Comparison of ENCODE assay signal across 19 cellular contexts in the genomic region with DNA sequence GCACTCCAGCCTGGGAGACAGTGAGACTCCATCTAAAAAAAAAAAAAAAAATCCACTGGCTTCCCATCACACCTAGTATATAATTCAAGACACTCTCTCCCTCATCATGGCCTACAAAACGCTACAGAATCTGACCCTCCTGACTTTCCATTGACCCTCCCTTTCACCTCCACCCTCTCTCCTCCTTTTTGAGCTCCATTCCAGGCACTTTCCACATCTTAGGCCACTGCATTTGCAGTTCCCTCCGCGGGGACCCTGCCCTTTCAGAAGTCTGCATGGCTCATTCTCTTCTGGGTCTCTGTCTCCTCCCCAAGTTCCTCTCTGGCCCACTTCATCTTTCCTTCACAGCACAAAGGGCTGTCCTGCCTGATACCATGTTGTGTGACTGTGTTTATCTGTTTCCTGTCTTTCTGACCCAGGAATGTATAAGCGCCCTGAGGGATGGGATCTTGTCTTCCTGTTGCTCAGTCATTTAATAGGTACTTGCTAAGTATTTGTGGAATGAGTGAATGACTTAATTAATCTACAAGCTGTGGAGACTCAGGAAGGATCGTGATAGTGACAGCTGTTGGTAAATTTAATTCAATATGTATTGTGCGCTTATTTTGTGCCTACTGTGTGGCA. TPM values are rescaled to one million over a fixed set of nuclear protein-coding genes. Genes with fewer than 3 reads are reported as not detected.
DNase-seq lines count a peak whose midpoint lies in the region; ATAC-seq and TF ChIP-seq lines count a peak whose summit lies in the region.
"Had no signal": no experiment of that assay in that cellular context is flagged by ENCODE, and none has a peak within 500 bp of the region (broad histone marks: within the 10 kb centered on the region; RNA-seq: fewer than 3 reads in every experiment).

No MANE protein-coding gene starts in this region.

- no peak for ATAC-seq in WTC11

- H3K9me3 ChIP-seq in Loucy (ENCODE audit: insufficient read depth, low read depth, low read length): no peaks in the 10 kb centered on the region
- H3K9me3 ChIP-seq: sigmoid colon had no signal

- POLR2A ChIA-PET in WTC11 (lab: Charles Lee): interaction anchor here (0.5 to 0.7 kb wide), 2 partner anchors 46 to 208 kb away, joined by 3 read pairs; no protein-coding TSS in a partner anchor

- H3F3A ChIP-seq in Loucy (ENCODE audit: low read depth): no peaks in the 10 kb centered on the region

- H3K4me3 ChIP-seq in Loucy (ENCODE audit: low read length, poor library complexity, severe bottlenecking): peak overlapping the region; percentile 76

- H3K4me1 Mint-ChIP-seq in WTC11 (peaks cover 48% of the 10 kb centered on the region), nephron progenitor cell (peaks cover 52% of the 10 kb centered on the region)
- H3K4me1 Mint-ChIP-seq in activated T-helper 2 cell treated with anti-CD3 and anti-CD28 coated beads, Interferon-gamma antibody, Interleukin-2, Interleukin-4, amounts not matched to agents 10 μg/mL and 5 μg/mL and 100 μg/mL, durations not matched to agents 14 hours and 24 hours and 36 hours (ENCODE audit: low read depth): peaks cover 9% of the 10 kb centered on the region

- TF ChIP-seq CTCF in Loucy (conservative IDR thresholded peaks at IDR 0.05; ENCODE audit: low read length) (no peak), WTC11 (IDR thresholded peaks at IDR 0.05) (no peak), nephron progenitor cell (IDR thresholded peaks at IDR 0.05) (no peak)

- CTCF ChIA-PET in WTC11 (lab: Charles Lee): interaction anchor here (0.5 to 9.0 kb wide), 21 partner anchors 26 to 416 kb away, joined by 3 to 152 read pairs (median 10); a partner anchor contains a TSS

- no peaks in the 10 kb centered on the region for H3K27me3 ChIP-seq in Loucy (ENCODE audit: insufficient read depth, low read length, poor library complexity, severe bottlenecking)

- H2AFZ ChIP-seq in Loucy (ENCODE audit: low read length): peak overlapping the region; percentile 18; the same call in 1 of the 2 replicates

- H3K4me3 Mint-ChIP-seq in WTC11 (no peak overlapping the region), nephron progenitor cell (peak overlapping the region; percentile 77)
- no peak overlapping the region for H3K4me3 Mint-ChIP-seq in activated T-helper 2 cell treated with anti-CD3 and anti-CD28 coated beads, Interferon-gamma antibody, Interleukin-2, Interleukin-4, amounts not matched to agents 10 μg/mL and 5 μg/mL and 100 μg/mL, durations not matched to agents 14 hours and 24 hours and 36 hours (ENCODE audit: low read depth)

- no peaks in the 10 kb centered on the region for H3K36me3 Mint-ChIP-seq in WTC11
- no peaks in the 10 kb centered on the region for H3K36me3 Mint-ChIP-seq in nephron progenitor cell (ENCODE audit: low read depth)
- no peaks in the 10 kb centered on the region for H3K36me3 Mint-ChIP-seq in activated T-helper 2 cell treated with anti-CD3 and anti-CD28 coated beads, Interferon-gamma antibody, Interleukin-2, Interleukin-4, amounts not matched to agents 10 μg/mL and 5 μg/mL and 100 μg/mL, durations not matched to agents 14 hours and 24 hours and 36 hours (ENCODE audit: low read depth)
- H3K36me3 Mint-ChIP-seq: mesothelial cell of epicardium had no signal

- H3K9ac ChIP-seq in Loucy (ENCODE audit: low read depth, low read length, poor library complexity, severe bottlenecking): peak overlapping the region; percentile 90
- H3K9ac ChIP-seq: GM23248 had no signal

- H4K20me1 ChIP-seq in Loucy (ENCODE audit: insufficient read depth, low read length, poor library complexity, severe bottlenecking): no peaks in the 10 kb centered on the region

- DNase-seq in EL: peak; percentile 72
- DNase-seq in WTC11 (ENCODE audit: low spot score): no peak
- DNase-seq in nephron progenitor cell: no peak
- DNase-seq in activated T-helper 2 cell treated with anti-CD3 and anti-CD28 coated beads, Interferon-gamma antibody, Interleukin-2, Interleukin-4, amounts not matched to agents 10 μg/mL and 5 μg/mL and 100 μg/mL, durations not matched to agents 14 hours and 24 hours and 36 hours (ENCODE audit: low spot score): no peak
- no peak for DNase-seq in DMS 273 treated with DMSO at 0.1 percent for 48 hours (lab: John Stamatoyannopoulos, UW)
- no peak for DNase-seq in dedifferentiated amniotic fluid mesenchymal stem cell (ENCODE audit: extremely low spot score)
- DNase-seq: activated CD8-positive, alpha-beta T cell treated with anti-CD3 and anti-CD28 coated beads, Interleukin-2, amount 10 ng/mL, durations not matched to agents 7 days and 5 days; central memory CD4-positive, alpha-beta T cell; effector CD4-positive, alpha-beta T cell; Karpas-422; NCI-H1417 treated with DMSO at 0.1 percent for 48 hours; NCI-H2171 had no signal

- no peak overlapping the region for H3K27ac Mint-ChIP-seq in WTC11
- H3K27ac Mint-ChIP-seq in nephron progenitor cell: no peak overlapping the region
- no peak overlapping the region for H3K27ac Mint-ChIP-seq in activated T-helper 2 cell treated with anti-CD3 and anti-CD28 coated beads, Interferon-gamma antibody, Interleukin-2, Interleukin-4, amounts not matched to agents 10 μg/mL and 5 μg/mL and 100 μg/mL, durations not matched to agents 14 hours and 24 hours and 36 hours
- H3K27ac Mint-ChIP-seq: activated CD8-positive, alpha-beta T cell treated with anti-CD3 and anti-CD28 coated beads, Interleukin-2, amount 10 ng/mL, durations not matched to agents 7 days and 5 days; mesothelial cell of epicardium had no signal

- intact Hi-C loops in activated T-helper 2 cell treated with anti-CD3 and anti-CD28 coated beads, Interferon-gamma antibody, Interleukin-2, Interleukin-4, amounts not matched to agents 10 μg/mL and 5 μg/mL and 100 μg/mL, durations not matched to agents 14 hours and 24 hours and 36 hours (cut with micrococcal nuclease): no loop called here

- no peaks in the 10 kb centered on the region for H3K36me3 ChIP-seq in Loucy (ENCODE audit: insufficient read depth, low read length)
- H3K36me3 ChIP-seq: sigmoid colon had no signal

- H3K4me2 ChIP-seq in Loucy (ENCODE audit: low read depth, low read length, poor library complexity, severe bottlenecking): peak overlapping the region; percentile 89

- H3K27me3 Mint-ChIP-seq in WTC11 (ENCODE audit: low read depth): peaks cover 94% of the 10 kb centered on the region
- H3K27me3 Mint-ChIP-seq in nephron progenitor cell (ENCODE audit: low read depth, poor library complexity): peaks cover 88% of the 10 kb centered on the region
- H3K27me3 Mint-ChIP-seq in activated T-helper 2 cell treated with anti-CD3 and anti-CD28 coated beads, Interferon-gamma antibody, Interleukin-2, Interleukin-4, amounts not matched to agents 10 μg/mL and 5 μg/mL and 100 μg/mL, durations not matched to agents 14 hours and 24 hours and 36 hours (ENCODE audit: low read depth): peaks cover 64% of the 10 kb centered on the region

- no peaks in the 10 kb centered on the region for H3K9me2 ChIP-seq in Loucy (replicated peaks; ENCODE audit: low read depth, low read length)

- no peaks in the 10 kb centered on the region for H3K79me2 ChIP-seq in Loucy (ENCODE audit: insufficient read depth, low read length)

- peaks cover 26% of the 10 kb centered on the region for H3K4me1 ChIP-seq in Loucy (ENCODE audit: insufficient read depth, low read length, poor library complexity, severe bottlenecking)

- H3K9me3 Mint-ChIP-seq in WTC11 (no peaks in the 10 kb centered on the region), nephron progenitor cell (no peaks in the 10 kb centered on the region)
- H3K9me3 Mint-ChIP-seq in activated T-helper 2 cell treated with anti-CD3 and anti-CD28 coated beads, Interferon-gamma antibody, Interleukin-2, Interleukin-4, amounts not matched to agents 10 μg/mL and 5 μg/mL and 100 μg/mL, durations not matched to agents 14 hours and 24 hours and 36 hours: no peaks in the 10 kb centered on the region
- H3K9me3 Mint-ChIP-seq: mesothelial cell of epicardium had no signal

TF ChIP-seq in WTC11, 78 proteins besides CTCF, POLR2A, EP300 and RAD21:
- TF ChIP-seq, protein P1, sequence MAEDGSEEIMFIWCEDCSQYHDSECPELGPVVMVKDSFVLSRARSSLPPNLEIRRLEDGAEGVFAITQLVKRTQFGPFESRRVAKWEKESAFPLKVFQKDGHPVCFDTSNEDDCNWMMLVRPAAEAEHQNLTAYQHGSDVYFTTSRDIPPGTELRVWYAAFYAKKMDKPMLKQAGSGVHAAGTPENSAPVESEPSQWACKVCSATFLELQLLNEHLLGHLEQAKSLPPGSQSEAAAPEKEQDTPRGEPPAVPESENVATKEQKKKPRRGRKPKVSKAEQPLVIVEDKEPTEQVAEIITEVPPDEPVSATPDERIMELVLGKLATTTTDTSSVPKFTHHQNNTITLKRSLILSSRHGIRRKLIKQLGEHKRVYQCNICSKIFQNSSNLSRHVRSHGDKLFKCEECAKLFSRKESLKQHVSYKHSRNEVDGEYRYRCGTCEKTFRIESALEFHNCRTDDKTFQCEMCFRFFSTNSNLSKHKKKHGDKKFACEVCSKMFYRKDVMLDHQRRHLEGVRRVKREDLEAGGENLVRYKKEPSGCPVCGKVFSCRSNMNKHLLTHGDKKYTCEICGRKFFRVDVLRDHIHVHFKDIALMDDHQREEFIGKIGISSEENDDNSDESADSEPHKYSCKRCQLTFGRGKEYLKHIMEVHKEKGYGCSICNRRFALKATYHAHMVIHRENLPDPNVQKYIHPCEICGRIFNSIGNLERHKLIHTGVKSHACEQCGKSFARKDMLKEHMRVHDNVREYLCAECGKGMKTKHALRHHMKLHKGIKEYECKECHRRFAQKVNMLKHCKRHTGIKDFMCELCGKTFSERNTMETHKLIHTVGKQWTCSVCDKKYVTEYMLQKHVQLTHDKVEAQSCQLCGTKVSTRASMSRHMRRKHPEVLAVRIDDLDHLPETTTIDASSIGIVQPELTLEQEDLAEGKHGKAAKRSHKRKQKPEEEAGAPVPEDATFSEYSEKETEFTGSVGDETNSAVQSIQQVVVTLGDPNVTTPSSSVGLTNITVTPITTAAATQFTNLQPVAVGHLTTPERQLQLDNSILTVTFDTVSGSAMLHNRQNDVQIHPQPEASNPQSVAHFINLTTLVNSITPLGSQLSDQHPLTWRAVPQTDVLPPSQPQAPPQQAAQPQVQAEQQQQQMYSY (CRISPR knock-in tag; IDR thresholded peaks at IDR 0.05): peak; percentile 71
- TF ChIP-seq, protein P2, sequence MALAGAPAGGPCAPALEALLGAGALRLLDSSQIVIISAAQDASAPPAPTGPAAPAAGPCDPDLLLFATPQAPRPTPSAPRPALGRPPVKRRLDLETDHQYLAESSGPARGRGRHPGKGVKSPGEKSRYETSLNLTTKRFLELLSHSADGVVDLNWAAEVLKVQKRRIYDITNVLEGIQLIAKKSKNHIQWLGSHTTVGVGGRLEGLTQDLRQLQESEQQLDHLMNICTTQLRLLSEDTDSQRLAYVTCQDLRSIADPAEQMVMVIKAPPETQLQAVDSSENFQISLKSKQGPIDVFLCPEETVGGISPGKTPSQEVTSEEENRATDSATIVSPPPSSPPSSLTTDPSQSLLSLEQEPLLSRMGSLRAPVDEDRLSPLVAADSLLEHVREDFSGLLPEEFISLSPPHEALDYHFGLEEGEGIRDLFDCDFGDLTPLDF (CRISPR knock-in tag; IDR thresholded peaks at IDR 0.05): no peak

RNA-seq across cellular contexts. Expression of a gene that starts 35.2 kb away (rescaled TPM):
- total RNA-seq in WTC11 (2021): not detected in 3 replicates
- not detected in 2 replicates for total RNA-seq in activated T-helper 2 cell treated with anti-CD3 and anti-CD28 coated beads, Interferon-gamma antibody, Interleukin-2, Interleukin-4, amounts not matched to agents 10 μg/mL and 5 μg/mL and 100 μg/mL, durations not matched to agents 14 hours and 24 hours and 36 hours
- total RNA-seq: Calu3, GM23248, kidney, mesothelial cell of epicardium, osteocyte, sigmoid colon had no signal
